In the genomic region with DNA sequence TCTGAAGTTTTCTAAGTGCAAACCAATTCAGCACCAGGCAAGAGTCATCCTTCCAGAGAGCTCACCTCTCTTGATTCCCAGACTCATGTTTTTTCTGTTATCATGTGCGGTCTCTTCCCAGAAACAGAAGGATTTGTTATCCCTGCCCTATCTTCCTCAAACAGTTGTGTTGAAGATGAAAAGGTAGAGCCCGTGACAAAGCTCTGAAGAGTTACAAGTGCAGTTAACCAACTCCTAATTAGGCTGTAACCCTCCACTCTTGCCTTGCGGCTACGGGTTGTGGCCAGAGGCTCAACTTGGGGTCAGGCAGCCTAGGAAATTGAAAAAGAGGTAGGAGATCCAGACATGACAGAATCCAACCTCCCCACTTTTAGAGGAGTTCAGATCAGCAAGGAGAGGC, we compare ENCODE assay signal across 24 cellular contexts.
"Had no signal": no experiment of that assay in that cellular context is flagged by ENCODE, and none has a peak within 500 bp of the region (broad histone marks: within the 10 kb centered on the region; RNA-seq: fewer than 3 reads in every experiment).

No MANE protein-coding gene starts in this region.

- H3K27ac Mint-ChIP-seq: activated CD4-positive, alpha-beta T cell treated with anti-CD3 and anti-CD28 coated beads, Interleukin-2, amount 10 ng/mL, durations not matched to agents 7 days and 5 days; activated CD8-positive, alpha-beta T cell treated with anti-CD3 and anti-CD28 coated beads, Interleukin-2, amount 10 ng/mL, durations not matched to agents 7 days and 5 days; activated naive CD4-positive, alpha-beta T cell treated with anti-CD3 and anti-CD28 coated beads, Interleukin-2, amount 50 U/mL, for 24 hours; natural killer cell had no signal

- FAIRE-seq: TTC549 had no signal

- H3K4me3 ChIP-seq: lung, ovary, psoas muscle, right atrium auricular region, thoracic aorta had no signal

- H3K27ac ChIP-seq: neutrophil, ovary, psoas muscle, right atrium auricular region, thoracic aorta, WERI-Rb-1 had no signal

- H3K36me3 Mint-ChIP-seq: activated naive CD4-positive, alpha-beta T cell treated with anti-CD3 and anti-CD28 coated beads, Interleukin-2, amount 50 U/mL, for 24 hours; brain; natural killer cell had no signal

- H3K4me3 Mint-ChIP-seq: activated CD4-positive, alpha-beta T cell treated with anti-CD3 and anti-CD28 coated beads, Interleukin-2, amount 10 ng/mL, durations not matched to agents 7 days and 5 days; activated CD8-positive, alpha-beta T cell treated with anti-CD3 and anti-CD28 coated beads, Interleukin-2, amount 10 ng/mL, durations not matched to agents 7 days and 5 days; activated naive CD4-positive, alpha-beta T cell treated with anti-CD3 and anti-CD28 coated beads, Interleukin-2, amount 50 U/mL, for 24 hours; brain; natural killer cell had no signal

- H3K27me3 ChIP-seq: neutrophil, ovary, right atrium auricular region had no signal

- H3K9me3 Mint-ChIP-seq: activated naive CD4-positive, alpha-beta T cell treated with anti-CD3 and anti-CD28 coated beads, Interleukin-2, amount 50 U/mL, for 24 hours had no signal

- DNase-seq: activated CD4-positive, alpha-beta T cell treated with anti-CD3 and anti-CD28 coated beads, Interleukin-2, amount 10 ng/mL, durations not matched to agents 7 days and 5 days; activated CD4-positive, CD25-positive, alpha-beta regulatory T cell treated with anti-CD3 and anti-CD28 coated beads, Interleukin-2, amount 50 U/mL, for 72 hours; activated CD8-positive, alpha-beta T cell treated with anti-CD3 and anti-CD28 coated beads, Interleukin-2, amount 10 ng/mL, durations not matched to agents 7 days and 5 days; activated gamma-delta T cell treated with Interleukin-2 at 50 U/mL for 16 hours; activated T-cell treated with anti-CD3 and anti-CD28 coated beads, Interleukin-2, amount 50 U/mL, for 1 hour; aorta; effector CD4-positive, alpha-beta T cell; erythroblast; foreskin fibroblast; midbrain; natural killer cell; ovary; psoas muscle; stimulated activated CD4-positive, alpha-beta T cell treated with anti-CD3 and anti-CD28 coated beads, Interleukin-4, amount 100 ng/mL, for 24 hours; stimulated activated naive CD4-positive, alpha-beta T cell treated with Interleukin-2 at 50 U/mL for 16 hours; WERI-Rb-1 had no signal

- H3K27me3 Mint-ChIP-seq: activated CD4-positive, alpha-beta T cell treated with anti-CD3 and anti-CD28 coated beads, Interleukin-2, amount 10 ng/mL, durations not matched to agents 7 days and 5 days; activated naive CD4-positive, alpha-beta T cell treated with anti-CD3 and anti-CD28 coated beads, Interleukin-2, amount 50 U/mL, for 24 hours had no signal

- H3K36me3 ChIP-seq: neutrophil, ovary, right atrium auricular region, thoracic aorta, WERI-Rb-1 had no signal

- H3K9me3 ChIP-seq: neutrophil, ovary, psoas muscle, right atrium auricular region, thoracic aorta had no signal

- H3K4me1 Mint-ChIP-seq: activated CD4-positive, alpha-beta T cell treated with anti-CD3 and anti-CD28 coated beads, Interleukin-2, amount 10 ng/mL, durations not matched to agents 7 days and 5 days; activated naive CD4-positive, alpha-beta T cell treated with anti-CD3 and anti-CD28 coated beads, Interleukin-2, amount 50 U/mL, for 24 hours; natural killer cell had no signal

- H3K4me1 ChIP-seq: psoas muscle had no signal

- ATAC-seq: activated CD8-positive, alpha-beta T cell treated with anti-CD3 and anti-CD28 coated beads, Interleukin-2, amount 10 ng/mL, durations not matched to agents 7 days and 5 days; left lobe of liver; natural killer cell; psoas muscle had no signal
